ENCODE assay signal across 18 cellular contexts in genomic region chr6:57822896-57823358, GRCh38.
A peak's percentile ranks its signal among the peaks of the same experiment; 100 is the strongest.
DNase-seq lines count a peak whose midpoint lies in the region; ATAC-seq, FAIRE-seq and TF ChIP-seq lines count a peak whose summit lies in the region.
"Had no signal": no experiment of that assay in that cellular context is flagged by ENCODE, and none has a peak within 500 bp of the region (broad histone marks: within the 10 kb centered on the region; RNA-seq: fewer than 3 reads in every experiment).

No MANE protein-coding gene starts in this region.

- POLR2A ChIA-PET in endothelial cell of umbilical vein (lab: Charles Lee) = no interaction called here

- no peak for TF ChIP-seq CTCF in endothelial cell of umbilical vein (IDR thresholded peaks at IDR 0.05; ENCODE audit: extremely low read depth in 1 of 2, insufficient read depth in 1 of 2, low read depth in 1 of 2, low read length in 2 of 2)
- no peak for TF ChIP-seq CTCF in spleen (IDR thresholded peaks at IDR 0.05 in 8 of 11, conservative IDR thresholded peaks at IDR 0.05 in 3 of 11)
- TF ChIP-seq CTCF in esophagus squamous epithelium (IDR thresholded peaks at IDR 0.05) = no peak

- peak; percentile 52 for DNase-seq in ELF-1 (ENCODE audit: low read depth, low spot score)
- peak; percentile 36 for DNase-seq in MG63
- DNase-seq in endothelial cell of umbilical vein (ENCODE audit: low read depth, low spot score) = peak; percentile 7
- peak; percentile 7 for DNase-seq in iPS-NIHi7 (ENCODE audit: extremely low spot score)
- DNase-seq in spleen = no peak
- DNase-seq in esophagus squamous epithelium (lab: John Stamatoyannopoulos, UW) = no peak
- DNase-seq: activated CD4-positive, alpha-beta T cell treated with anti-CD3 and anti-CD28 coated beads for 48 hours; activated T-cell treated with anti-CD3 and anti-CD28 coated beads, Interleukin-2, amount 50 U/mL, for 1 hour; lower lobe of right lung; naive B cell; NCI-H1694; NCI-H446 treated with DMSO at 0.1 percent for 48 hours; SIG-M5; substantia nigra had no signal

- no peaks in the 10 kb centered on the region for H3K79me2 ChIP-seq in endothelial cell of umbilical vein (ENCODE audit: control insufficient read depth, insufficient read depth, low read length)

- H3K9ac ChIP-seq in endothelial cell of umbilical vein (replicated peaks; ENCODE audit: extremely low read depth, insufficient read depth, low read length) = no peak overlapping the region

- 0 out of 2 replicates have a peak overlapping the region, but pooled peaks have one; percentile 13 for H3K4me3 ChIP-seq in MG63
- H3K4me3 ChIP-seq in endothelial cell of umbilical vein (replicated peaks in 1 of 3; ENCODE audit: insufficient read depth in 1 of 3, low read depth in 1 of 3, low read length in 3 of 3) = no peak overlapping the region
- H3K4me3 ChIP-seq in spleen = no peak overlapping the region
- no peak overlapping the region for H3K4me3 ChIP-seq in esophagus squamous epithelium
- H3K4me3 ChIP-seq: lower lobe of right lung had no signal

- H3K4me1 ChIP-seq in endothelial cell of umbilical vein (ENCODE audit: control insufficient read depth, extremely low read depth, insufficient read depth, low read length) = no peaks in the 10 kb centered on the region
- no peaks in the 10 kb centered on the region for H3K4me1 ChIP-seq in spleen
- H3K4me1 ChIP-seq in esophagus squamous epithelium = no peaks in the 10 kb centered on the region
- H3K4me1 ChIP-seq: lower lobe of right lung had no signal

- H4K20me1 ChIP-seq in endothelial cell of umbilical vein (replicated peaks; ENCODE audit: control insufficient read depth, extremely low read depth, insufficient read depth, low read length) = no peaks in the 10 kb centered on the region

- H3K36me3 ChIP-seq in MG63 = no peaks in the 10 kb centered on the region
- no peaks in the 10 kb centered on the region for H3K36me3 ChIP-seq in endothelial cell of umbilical vein (ENCODE audit: control insufficient read depth in 2 of 2, extremely low read depth in 1 of 2, insufficient read depth in 2 of 2, low read length in 2 of 2)
- H3K36me3 ChIP-seq in spleen = no peaks in the 10 kb centered on the region
- H3K36me3 ChIP-seq in esophagus squamous epithelium = no peaks in the 10 kb centered on the region
- H3K36me3 ChIP-seq: lower lobe of right lung had no signal

- H3K9me3 ChIP-seq in MG63 (no peaks in the 10 kb centered on the region), endothelial cell of umbilical vein (replicated peaks; ENCODE audit: control insufficient read depth, insufficient read depth, low read length) (no peaks in the 10 kb centered on the region), spleen (peaks cover 0 to 10% (median 0%) of the 10 kb centered on the region in 8 donors), esophagus squamous epithelium (peaks cover 0 to 5% (median 5%) of the 10 kb centered on the region in 3 donors)
- H3K9me3 ChIP-seq: lower lobe of right lung had no signal

- intact Hi-C loops in endothelial cell of umbilical vein (cut with micrococcal nuclease) = no loop called here
- intact Hi-C loops in spleen (cut with DNase I; ENCODE audit: low total_unique reads) = no loop called here
- intact Hi-C loops in esophagus squamous epithelium (cut with DNase I) = no loop called here

- dilution Hi-C loops in endothelial cell of umbilical vein (cut with MboI; ENCODE audit: extremely low pct_ligation_motif_present, low sequenced_read_pairs) = no loop called here

- H3K27me3 ChIP-seq in MG63 = no peaks in the 10 kb centered on the region
- peaks cover 5 to 7% of the 10 kb centered on the region in 2 experiments for H3K27me3 ChIP-seq in endothelial cell of umbilical vein (ENCODE audit: control insufficient read depth in 2 of 2, insufficient read depth in 2 of 2, low read length in 2 of 2)
- peaks cover 0 to 51% (median 9%) of the 10 kb centered on the region in 7 donors for H3K27me3 ChIP-seq in spleen (replicated peaks in 1 of 7)
- peaks cover 0 to 39% (median 2%) of the 10 kb centered on the region in 4 donors for H3K27me3 ChIP-seq in esophagus squamous epithelium

- no peak for TF ChIP-seq POLR2A in endothelial cell of umbilical vein (IDR thresholded peaks at IDR 0.05; ENCODE audit: low read depth, low read length)
- no peak for TF ChIP-seq POLR2A in spleen (IDR thresholded peaks at IDR 0.05)
- TF ChIP-seq POLR2A in esophagus squamous epithelium (IDR thresholded peaks at IDR 0.05) = no peak

- TSS peak; percentile 100 for BruUV-seq in endothelial cell of umbilical vein (replicated peaks; lab: Mats Ljungman, UMichigan)

- H3K27ac ChIP-seq in endothelial cell of umbilical vein (ENCODE audit: insufficient read depth, low read depth, low read length) (no peak overlapping the region), spleen (no peak overlapping the region), esophagus squamous epithelium (no peak overlapping the region)
- H3K27ac ChIP-seq: HL-60, lower lobe of right lung had no signal

- whole genome bisulfite sequencing in spleen, 5 donors = 15 to 22% (median 15%) methylated on average over 27 of the region's 27 CpGs
- 38 to 44% methylated on average over 22 to 27 of the region's 27 CpGs for WGBS in esophagus squamous epithelium, 2 donors

- H2AFZ ChIP-seq in endothelial cell of umbilical vein (ENCODE audit: low read depth, low read length) = no peak overlapping the region

- CTCF ChIA-PET in endothelial cell of umbilical vein (lab: Charles Lee) = no interaction called here

- no peaks in the 10 kb centered on the region for H3K9me1 ChIP-seq in endothelial cell of umbilical vein (replicated peaks; ENCODE audit: control insufficient read depth, extremely low read depth, insufficient read depth, low read length)

- FAIRE-seq in endothelial cell of umbilical vein (lab: Jason Lieb, UNC) = no peak

- ATAC-seq in GM18519 (IDR thresholded peaks at IDR 0.05; ENCODE audit: low FRiP score, unreplicated experiment) (no peak), GM21619 (IDR thresholded peaks at IDR 0.05; ENCODE audit: unreplicated experiment) (no peak)
- ATAC-seq: activated naive CD4-positive, alpha-beta T cell treated with anti-CD3 and anti-CD28 coated beads, Interleukin-2, amount 50 U/mL, for 72 hours; lower lobe of right lung had no signal

- no peak overlapping the region for H3K4me2 ChIP-seq in endothelial cell of umbilical vein (ENCODE audit: insufficient read depth, low read length)

TF ChIP-seq in endothelial cell of umbilical vein, 7 proteins besides CTCF, POLR2A, EP300 and RAD21:
- TF ChIP-seq POLR2AphosphoS5 (IDR thresholded peaks at IDR 0.05; ENCODE audit: insufficient read depth, low read depth, low read length) (no peak), FOS (IDR thresholded peaks at IDR 0.05; ENCODE audit: borderline replicate concordance, insufficient read depth, low read length) (no peak), MYC (IDR thresholded peaks at IDR 0.05; ENCODE audit: low read depth, low read length) (no peak), MAX (IDR thresholded peaks at IDR 0.05; ENCODE audit: insufficient read depth, insufficient read length) (no peak), GATA2 (IDR thresholded peaks at IDR 0.05; ENCODE audit: insufficient read depth, insufficient read length, low read depth, low read length) (no peak), EZH2 (IDR thresholded peaks at IDR 0.05; ENCODE audit: borderline replicate concordance, low read depth, low read length, severe bottlenecking) (no peak), JUN (IDR thresholded peaks at IDR 0.05; ENCODE audit: borderline replicate concordance, insufficient read depth, insufficient read length, low read depth) (no peak)

Comparison
In these comparisons a context has a peak if more than half of its experiments do, and no peak if none do; other contexts are left out.
1. DNase-seq: peak in ELF-1 (single experiment), MG63 (single experiment), endothelial cell of umbilical vein (single experiment) and iPS-NIHi7 (single experiment); none in spleen (single experiment) and esophagus squamous epithelium (single experiment).